In the genomic region with DNA sequence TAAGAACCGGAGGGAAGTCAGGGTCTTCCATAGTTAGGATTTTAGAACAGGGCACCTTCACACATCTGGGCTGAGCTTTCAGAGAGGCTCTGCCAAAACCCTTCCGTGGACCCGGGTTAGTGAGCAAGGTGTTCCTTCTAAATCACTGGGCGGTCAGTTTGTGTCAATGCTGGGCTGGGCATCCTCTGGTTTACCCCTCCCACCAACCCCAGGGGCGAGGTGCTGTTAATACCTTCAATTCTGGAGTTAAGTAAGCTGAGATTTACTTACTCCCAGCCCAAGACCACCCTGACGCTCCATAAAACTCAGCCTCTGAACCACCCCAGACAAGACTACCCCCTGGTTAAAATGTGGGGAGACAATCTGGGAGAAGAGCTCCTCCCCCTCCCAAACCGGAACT, we compare ENCODE assay signal across 19 cellular contexts. TPM values are rescaled to one million over a fixed set of nuclear protein-coding genes. Genes with fewer than 3 reads are reported as not detected.
DNase-seq lines count a peak whose midpoint lies in the region; ATAC-seq and TF ChIP-seq lines count a peak whose summit lies in the region.
"Had no signal": no experiment of that assay in that cellular context is flagged by ENCODE, and none has a peak within 500 bp of the region (broad histone marks: within the 10 kb centered on the region; RNA-seq: fewer than 3 reads in every experiment).

No MANE protein-coding gene starts in this region.

- H3K27me3 ChIP-seq in HUES48 (ENCODE audit: control insufficient read depth, insufficient read depth, low read length) (peaks cover 10% of the 10 kb centered on the region), smooth muscle cell (ENCODE audit: low read depth) (no peaks in the 10 kb centered on the region)

- no peaks in the 10 kb centered on the region for H3K36me3 Mint-ChIP-seq in activated T-helper 1 cell treated with anti-CD3 and anti-CD28 coated beads, Interleukin-12 subunit alpha, Interleukin-12 subunit beta, Interleukin-2, Interleukin-4 antibody, amounts not matched to agents 30 ng/mL and 10 ng/mL and 1 ng/mL, durations not matched to agents 14 hours and 24 hours and 36 hours (ENCODE audit: low read depth)
- H3K36me3 Mint-ChIP-seq: memory B cell had no signal

- ATAC-seq in HG02588 (IDR thresholded peaks at IDR 0.05; ENCODE audit: unreplicated experiment): no peak
- ATAC-seq: activated T-helper 17 cell treated with anti-CD3 and anti-CD28 coated beads, Interleukin-2, amount 50 U/mL, for 72 hours had no signal

- intact Hi-C loops in activated T-helper 1 cell treated with anti-CD3 and anti-CD28 coated beads, Interleukin-12 subunit alpha, Interleukin-12 subunit beta, Interleukin-2, Interleukin-4 antibody, amounts not matched to agents 30 ng/mL and 10 ng/mL and 1 ng/mL, durations not matched to agents 14 hours and 24 hours and 36 hours (cut with micrococcal nuclease): loop anchor here (2.0 kb wide), 1 partner anchor 16 kb away; no protein-coding TSS in a partner anchor

- peaks cover 24% of the 10 kb centered on the region for H3K4me1 Mint-ChIP-seq in activated T-helper 1 cell treated with anti-CD3 and anti-CD28 coated beads, Interleukin-12 subunit alpha, Interleukin-12 subunit beta, Interleukin-2, Interleukin-4 antibody, amounts not matched to agents 30 ng/mL and 10 ng/mL and 1 ng/mL, durations not matched to agents 14 hours and 24 hours and 36 hours (ENCODE audit: low read depth)

- peaks cover 28% of the 10 kb centered on the region for H3K79me2 ChIP-seq in smooth muscle cell (ENCODE audit: low read depth)

- H3K9me3 ChIP-seq in HUES48 (ENCODE audit: control insufficient read depth, insufficient read depth, low read length) (no peaks in the 10 kb centered on the region), smooth muscle cell (replicated peaks; ENCODE audit: low read depth) (no peaks in the 10 kb centered on the region)
- H3K9me3 ChIP-seq: adrenal gland, suprapubic skin had no signal

- peak overlapping the region; percentile 74; the same call in 1 of the 2 replicates for H3K4me3 ChIP-seq in HUES48 (ENCODE audit: low read depth, low read length)
- peak overlapping the region; percentile 55 for H3K4me3 ChIP-seq in smooth muscle cell
- H3K4me3 ChIP-seq: adrenal gland, K562, suprapubic skin had no signal

- H3K4me1 ChIP-seq in HUES48 (ENCODE audit: control insufficient read depth, insufficient read depth, low read length): peaks cover 46% of the 10 kb centered on the region
- peaks cover 27% of the 10 kb centered on the region for H3K4me1 ChIP-seq in smooth muscle cell (ENCODE audit: low read depth)
- H3K4me1 ChIP-seq: adrenal gland had no signal

- no peaks in the 10 kb centered on the region for H4K20me1 ChIP-seq in smooth muscle cell (ENCODE audit: low read depth)

- H3F3A ChIP-seq in smooth muscle cell (ENCODE audit: low read depth): peaks cover 20% of the 10 kb centered on the region

- no peak overlapping the region for H2AFZ ChIP-seq in smooth muscle cell (ENCODE audit: low read depth)

- peaks cover 14% of the 10 kb centered on the region for H3K27me3 Mint-ChIP-seq in activated T-helper 1 cell treated with anti-CD3 and anti-CD28 coated beads, Interleukin-12 subunit alpha, Interleukin-12 subunit beta, Interleukin-2, Interleukin-4 antibody, amounts not matched to agents 30 ng/mL and 10 ng/mL and 1 ng/mL, durations not matched to agents 14 hours and 24 hours and 36 hours (ENCODE audit: insufficient read depth)

- H3K4me3 Mint-ChIP-seq in activated T-helper 1 cell treated with anti-CD3 and anti-CD28 coated beads, Interleukin-12 subunit alpha, Interleukin-12 subunit beta, Interleukin-2, Interleukin-4 antibody, amounts not matched to agents 30 ng/mL and 10 ng/mL and 1 ng/mL, durations not matched to agents 14 hours and 24 hours and 36 hours: peak overlapping the region; percentile 53

- TF ChIP-seq CTCF in smooth muscle cell (IDR thresholded peaks at IDR 0.05; ENCODE audit: borderline replicate concordance, insufficient read depth, poor library complexity, severe bottlenecking): no peak

- H3K27ac ChIP-seq in HUES48 (ENCODE audit: low read depth, low read length) (no peak overlapping the region), smooth muscle cell (ENCODE audit: low read depth) (no peak overlapping the region)
- H3K27ac ChIP-seq: adrenal gland, suprapubic skin had no signal

- H3K9me3 Mint-ChIP-seq in activated T-helper 1 cell treated with anti-CD3 and anti-CD28 coated beads, Interleukin-12 subunit alpha, Interleukin-12 subunit beta, Interleukin-2, Interleukin-4 antibody, amounts not matched to agents 30 ng/mL and 10 ng/mL and 1 ng/mL, durations not matched to agents 14 hours and 24 hours and 36 hours: no peaks in the 10 kb centered on the region
- H3K9me3 Mint-ChIP-seq: activated T-helper 17 cell treated with anti-CD3 and anti-CD28 coated beads, Interleukin-2, amount 50 U/mL, for 72 hours; memory B cell had no signal

- no peak for DNase-seq in activated T-helper 1 cell treated with anti-CD3 and anti-CD28 coated beads, Interleukin-12 subunit alpha, Interleukin-12 subunit beta, Interleukin-2, Interleukin-4 antibody, amounts not matched to agents 30 ng/mL and 10 ng/mL and 1 ng/mL, durations not matched to agents 14 hours and 24 hours and 36 hours (ENCODE audit: low spot score)
- DNase-seq in islet precursor cell (peak; percentile 48), smooth muscle cell (lab: John Stamatoyannopoulos, UW; ENCODE audit: unreplicated experiment) (no peak), retina (no peak)
- DNase-seq in effector CD4-positive, alpha-beta T cell: no peak
- DNase-seq: adrenal gland; cerebellar nuclear complex; DMS153; NCI-H1048; NCI-H748 treated with DMSO at 0.1 percent for 48 hours; stimulated activated CD4-positive, alpha-beta T cell treated with anti-CD3 and anti-CD28 coated beads, Interleukin-4, amount 100 ng/mL, for 24 hours; stimulated activated CD8-positive, alpha-beta memory T cell treated with anti-CD3 and anti-CD28 coated beads, Interleukin-4, amount 100 ng/mL, for 48 hours had no signal

- H3K4me2 ChIP-seq in smooth muscle cell: no peak overlapping the region

- H3K9ac ChIP-seq in HUES48 (ENCODE audit: low read depth, low read length): no peak overlapping the region
- no peak overlapping the region for H3K9ac ChIP-seq in smooth muscle cell (ENCODE audit: low read depth)

- WGBS in smooth muscle cell (ENCODE audit: low lambda C conversion rate): 85% methylated on average over 7 of the region's 7 CpGs

- H3K36me3 ChIP-seq in HUES48 (ENCODE audit: control insufficient read depth, insufficient read depth, low read length) (peaks cover 8% of the 10 kb centered on the region), smooth muscle cell (ENCODE audit: low read depth) (no peaks in the 10 kb centered on the region)
- H3K36me3 ChIP-seq: adrenal gland, suprapubic skin had no signal

- H3K27ac Mint-ChIP-seq in activated T-helper 1 cell treated with anti-CD3 and anti-CD28 coated beads, Interleukin-12 subunit alpha, Interleukin-12 subunit beta, Interleukin-2, Interleukin-4 antibody, amounts not matched to agents 30 ng/mL and 10 ng/mL and 1 ng/mL, durations not matched to agents 14 hours and 24 hours and 36 hours: no peak overlapping the region
- H3K27ac Mint-ChIP-seq: activated T-helper 17 cell treated with anti-CD3 and anti-CD28 coated beads, Interleukin-2, amount 50 U/mL, for 72 hours; memory B cell had no signal

RNA-seq across cellular contexts. Expression of a gene that starts 1.0 kb away (rescaled TPM):
- 0.21 and 0.47 TPM in 2 replicates for total RNA-seq in activated T-helper 1 cell treated with anti-CD3 and anti-CD28 coated beads, Interleukin-12 subunit alpha, Interleukin-12 subunit beta, Interleukin-2, Interleukin-4 antibody, amounts not matched to agents 30 ng/mL and 10 ng/mL and 1 ng/mL, durations not matched to agents 14 hours and 24 hours and 36 hours
- total RNA-seq in smooth muscle cell: 1.9 and 7.4 TPM in 2 replicates
- polyA plus RNA-seq in smooth muscle cell: 4.8 and 14.4 TPM in 2 replicates
- total RNA-seq: adrenal gland, RPMI7951 had no signal
